8 cellular contexts compared by ENCODE assay signal in genomic region chr2:118089015-118089800, GRCh38. TPM values are rescaled to one million over a fixed set of nuclear protein-coding genes. Genes with fewer than 3 reads are reported as not detected.
DNase-seq lines count a peak whose midpoint lies in the region; ATAC-seq and TF ChIP-seq lines count a peak whose summit lies in the region.

No MANE protein-coding gene starts in this region.

- no peaks in the 10 kb centered on the region for H3K9me3 ChIP-seq in T-helper 17 cell (ENCODE audit: control insufficient read depth, low read length, poor library complexity, severe bottlenecking)

- intact Hi-C loops in dorsolateral prefrontal cortex (cut with DNase I): loop anchor here in 1 of 2 donors (5.0 kb wide), 1 partner anchor 98 kb away; no protein-coding TSS in a partner anchor

- peak overlapping the region in 17 of 59 donors; percentile 17 to 83 (median 61) for H3K27ac ChIP-seq in dorsolateral prefrontal cortex

- TF ChIP-seq CTCF in dorsolateral prefrontal cortex (IDR thresholded peaks at IDR 0.05 in 54 of 56, conservative IDR thresholded peaks at IDR 0.05 in 2 of 56; ENCODE audit: low read depth in 1 of 56, partially characterized antibody in 56 of 56): peak in 12 of 56 donors; percentile 5 to 30 (median 14)

- peaks cover 44% of the 10 kb centered on the region for H3K4me1 Mint-ChIP-seq in T-helper 17 cell

- ATAC-seq in GM19324 (IDR thresholded peaks at IDR 0.05; ENCODE audit: low FRiP score, unreplicated experiment) (peak; percentile 24), HG03460 (IDR thresholded peaks at IDR 0.05; ENCODE audit: unreplicated experiment) (peak; percentile 33), T-helper 17 cell (peak; percentile 54)

- DNase-seq in CD1c-positive myeloid dendritic cell (ENCODE audit: extremely low spot score) (peak; percentile 24), T-helper 17 cell (peak in 1 of 3 donors; percentile 7), dorsolateral prefrontal cortex (peak in 3 of 10 donors; percentile 8 to 24 (median 21)), medulla oblongata (ENCODE audit: extremely low spot score) (peak; percentile 45), stromal cell of bone marrow (ENCODE audit: low read depth) (peak; percentile 35), NCI-H187 treated with DMSO at 0.1 percent for 48 hours (lab: John Stamatoyannopoulos, UW) (no peak)

- peaks cover 2% of the 10 kb centered on the region for H3K36me3 Mint-ChIP-seq in T-helper 17 cell (ENCODE audit: low read depth)

- no peaks in the 10 kb centered on the region for H3K27me3 ChIP-seq in dorsolateral prefrontal cortex

- peaks cover 11% of the 10 kb centered on the region for H3K27me3 Mint-ChIP-seq in T-helper 17 cell

- peak overlapping the region; percentile 97 for H3K4me3 Mint-ChIP-seq in T-helper 17 cell

- H3K27ac Mint-ChIP-seq in T-helper 17 cell: peak overlapping the region; percentile 95

- peak overlapping the region; percentile 49 to 96 (median 85) for H3K4me3 ChIP-seq in dorsolateral prefrontal cortex

RNA-seq across cellular contexts. Expression of gene INSIG2, which starts 0.9 kb away (rescaled TPM):
- total RNA-seq in T-helper 17 cell (10 to 100 TPM in 1 of 2 donors, 1 to 10 TPM in 1; 9.6 to 15.3 TPM), dorsolateral prefrontal cortex (10 to 100 TPM; 17.4 to 39.6 (median 27.9) TPM)
